In genomic region chr1:61973100-61973837, GRCh38 we compare ENCODE assay signal across 15 cellular contexts.
"Had no signal": no experiment of that assay in that cellular context is flagged by ENCODE, and none has a peak within 500 bp of the region (broad histone marks: within the 10 kb centered on the region; RNA-seq: fewer than 3 reads in every experiment).

No MANE protein-coding gene starts in this region.

- H3K79me2 ChIP-seq: hepatocyte had no signal

- H3K4me2 ChIP-seq: hepatocyte had no signal

- H3K36me3 ChIP-seq: lower lobe of right lung, ovary, upper lobe of right lung, WERI-Rb-1 had no signal

- H3K27ac ChIP-seq: hepatocyte, lower lobe of right lung, ovary, upper lobe of right lung, WERI-Rb-1 had no signal

- H3K4me3 ChIP-seq: hepatocyte, lower lobe of right lung, ovary, upper lobe of right lung had no signal

- H3K9me3 ChIP-seq: lower lobe of right lung, ovary, upper lobe of right lung had no signal

- H2AFZ ChIP-seq: hepatocyte had no signal

- H3K4me1 ChIP-seq: lower lobe of right lung, upper lobe of right lung had no signal

- ATAC-seq: lower lobe of right lung, T-helper 17 cell, upper lobe of right lung had no signal

- DNase-seq: activated CD4-positive, alpha-beta T cell treated with anti-CD3 and anti-CD28 coated beads, Interleukin-2, amount 50 U/mL, for 48 hours; activated naive CD4-positive, alpha-beta T cell treated with anti-CD3 and anti-CD28 coated beads, Interleukin-2, amount 10 ng/mL, durations not matched to agents 7 days and 5 days; endodermal cell; islet precursor cell; lower lobe of right lung; midbrain; ovary; retina; small intestine; stimulated activated CD4-positive, alpha-beta T cell treated with anti-CD3 and anti-CD28 coated beads, Interleukin-4, amount 100 ng/mL, for 24 hours; stimulated activated naive CD4-positive, alpha-beta T cell; T-helper 17 cell; upper lobe of right lung; WERI-Rb-1 had no signal

- H3K27me3 ChIP-seq: hepatocyte, ovary, upper lobe of right lung had no signal
